Comparison of ENCODE assay signal across 13 cellular contexts in the genomic region with DNA sequence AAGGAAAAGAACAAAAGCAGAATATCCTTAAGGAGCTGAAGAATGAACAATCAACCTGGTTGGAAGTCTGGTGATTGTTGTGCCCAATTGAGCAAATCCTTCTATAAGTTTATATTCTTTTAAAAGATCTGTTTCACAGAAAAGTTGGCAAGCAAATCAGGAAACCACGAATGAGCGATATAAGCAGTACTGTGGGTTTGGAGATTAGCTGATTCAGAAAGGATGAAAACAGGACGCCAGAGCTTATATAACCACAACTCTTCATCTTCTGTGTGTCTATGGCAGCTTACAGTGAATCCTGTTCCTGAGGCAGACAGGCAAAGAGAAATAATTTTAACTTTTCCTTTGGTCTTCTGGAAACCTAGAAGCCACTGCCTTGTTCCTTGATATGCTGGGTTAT.
DNase-seq lines count a peak whose midpoint lies in the region; ATAC-seq and TF ChIP-seq lines count a peak whose summit lies in the region.
"Had no signal": no experiment of that assay in that cellular context is flagged by ENCODE, and none has a peak within 500 bp of the region (broad histone marks: within the 10 kb centered on the region; RNA-seq: fewer than 3 reads in every experiment).

No MANE protein-coding gene starts in this region.

- H3K4me3 ChIP-seq in Jurkat, Clone E6-1 (ENCODE audit: low read length), result no peak overlapping the region
- H3K4me3 ChIP-seq in lower lobe of right lung, result no peak overlapping the region
- H3K4me3 ChIP-seq: K562, spleen had no signal

- CTCF ChIA-PET in CD4-positive, alpha-beta T cell (lab: Charles Lee), result interaction anchor here (1.0 kb wide), 1 partner anchor 10 kb away, joined by 3 read pairs; no protein-coding TSS in a partner anchor
- CTCF ChIA-PET in activated CD8-positive, alpha-beta T cell treated with anti-CD3 and anti-CD28 coated beads, Interleukin-2, amount 10 ng/mL, durations not matched to agents 7 days and 5 days (lab: Charles Lee), result no interaction called here

- intact Hi-C loops in CD4-positive, alpha-beta T cell (cut with DNase I, micrococcal nuclease), result loop anchor here in 1 of 2 experiments (10.0 kb wide), 1 partner anchor 116 kb away; a partner anchor contains a TSS
- intact Hi-C loops in lower lobe of right lung (cut with DNase I), result no loop called here

- no peaks in the 10 kb centered on the region for H3K27me3 ChIP-seq in CD4-positive, alpha-beta T cell (ENCODE audit: control insufficient read depth, insufficient read depth, low read length)
- H3K27me3 ChIP-seq in lower lobe of right lung (ENCODE audit: low read depth), result no peaks in the 10 kb centered on the region
- H3K27me3 ChIP-seq: spleen had no signal

- no peak overlapping the region for H3K27ac ChIP-seq in CD4-positive, alpha-beta T cell (ENCODE audit: low read depth, low read length)
- H3K27ac ChIP-seq in lower lobe of right lung, result peak overlapping the region; percentile 1
- H3K27ac ChIP-seq: spleen had no signal

- TF ChIP-seq CTCF in CD4-positive, alpha-beta T cell (IDR thresholded peaks at IDR 0.05), result no peak
- no peak for TF ChIP-seq CTCF in lower lobe of right lung (IDR thresholded peaks at IDR 0.05)

- peak overlapping the region; percentile 13 for H3K4me3 Mint-ChIP-seq in CD4-positive, alpha-beta T cell
- peak overlapping the region; percentile 35 for H3K4me3 Mint-ChIP-seq in activated CD8-positive, alpha-beta T cell treated with anti-CD3 and anti-CD28 coated beads, Interleukin-2, amount 10 ng/mL, durations not matched to agents 7 days and 5 days
- H3K4me3 Mint-ChIP-seq: activated T-helper 1 cell treated with anti-CD3 and anti-CD28 coated beads, Interleukin-12 subunit alpha, Interleukin-12 subunit beta, Interleukin-2, Interleukin-4 antibody, amounts not matched to agents 30 ng/mL and 10 ng/mL and 1 ng/mL, durations not matched to agents 14 hours and 24 hours and 36 hours had no signal

- peak overlapping the region; percentile 31 for H3K27ac Mint-ChIP-seq in CD4-positive, alpha-beta T cell
- peak overlapping the region; percentile 69 for H3K27ac Mint-ChIP-seq in activated CD8-positive, alpha-beta T cell treated with anti-CD3 and anti-CD28 coated beads, Interleukin-2, amount 10 ng/mL, durations not matched to agents 7 days and 5 days

- no peaks in the 10 kb centered on the region for H3K9me3 Mint-ChIP-seq in CD4-positive, alpha-beta T cell
- H3K9me3 Mint-ChIP-seq in activated CD8-positive, alpha-beta T cell treated with anti-CD3 and anti-CD28 coated beads, Interleukin-2, amount 10 ng/mL, durations not matched to agents 7 days and 5 days (ENCODE audit: insufficient read depth), result no peaks in the 10 kb centered on the region
- H3K9me3 Mint-ChIP-seq: activated T-helper 1 cell treated with anti-CD3 and anti-CD28 coated beads, Interleukin-12 subunit alpha, Interleukin-12 subunit beta, Interleukin-2, Interleukin-4 antibody, amounts not matched to agents 30 ng/mL and 10 ng/mL and 1 ng/mL, durations not matched to agents 14 hours and 24 hours and 36 hours had no signal

- no peak for DNase-seq in CD4-positive, alpha-beta T cell
- peak; percentile 75 for DNase-seq in Jurkat, Clone E6-1 (ENCODE audit: low read depth, low spot score)
- DNase-seq in activated CD8-positive, alpha-beta T cell treated with anti-CD3 and anti-CD28 coated beads, Interleukin-2, amount 10 ng/mL, durations not matched to agents 7 days and 5 days, result peak; percentile 40
- DNase-seq in lower lobe of right lung (no peak), RKO (ENCODE audit: low spot score) (no peak), cortex of kidney (lab: John Stamatoyannopoulos, UW) (no peak), cerebellar cortex (ENCODE audit: low spot score) (no peak)
- DNase-seq in stimulated activated CD8-positive, alpha-beta memory T cell treated with anti-CD3 and anti-CD28 coated beads, Interleukin-4, amount 100 ng/mL, for 48 hours, result no peak
- DNase-seq: effector CD4-positive, alpha-beta T cell; NCI-H524 treated with DMSO at 0.1 percent for 48 hours; spleen had no signal

- peaks cover 22% of the 10 kb centered on the region for H3K4me1 Mint-ChIP-seq in CD4-positive, alpha-beta T cell (ENCODE audit: low read depth)
- H3K4me1 Mint-ChIP-seq in activated CD8-positive, alpha-beta T cell treated with anti-CD3 and anti-CD28 coated beads, Interleukin-2, amount 10 ng/mL, durations not matched to agents 7 days and 5 days (ENCODE audit: low read depth), result peaks cover 34% of the 10 kb centered on the region

- no peaks in the 10 kb centered on the region for H3K4me1 ChIP-seq in lower lobe of right lung
- H3K4me1 ChIP-seq: spleen had no signal

- POLR2A ChIA-PET in CD4-positive, alpha-beta T cell (lab: Charles Lee), result interaction anchor here (1.3 to 1.5 kb wide), 3 partner anchors 109 to 343 kb away, joined by 4 to 8 read pairs (median 4); a partner anchor contains a TSS
- POLR2A ChIA-PET in activated CD8-positive, alpha-beta T cell treated with anti-CD3 and anti-CD28 coated beads, Interleukin-2, amount 10 ng/mL, durations not matched to agents 7 days and 5 days (lab: Charles Lee), result interaction anchor here (0.5 kb wide), 1 partner anchor 155 kb away, joined by 3 read pairs; no protein-coding TSS in a partner anchor

- peaks cover 45% of the 10 kb centered on the region for H3K36me3 Mint-ChIP-seq in CD4-positive, alpha-beta T cell (ENCODE audit: low read depth)
- peaks cover 40% of the 10 kb centered on the region for H3K36me3 Mint-ChIP-seq in activated CD8-positive, alpha-beta T cell treated with anti-CD3 and anti-CD28 coated beads, Interleukin-2, amount 10 ng/mL, durations not matched to agents 7 days and 5 days (ENCODE audit: low read depth)

- peak; percentile 93 for ATAC-seq in CD4-positive, alpha-beta T cell (ENCODE audit: poor library complexity)
- peak; percentile 82 for ATAC-seq in activated CD8-positive, alpha-beta T cell treated with anti-CD3 and anti-CD28 coated beads, Interleukin-2, amount 10 ng/mL, durations not matched to agents 7 days and 5 days
- ATAC-seq in lower lobe of right lung, result no peak
- ATAC-seq: K562 had no signal

- no peaks in the 10 kb centered on the region for H3K27me3 Mint-ChIP-seq in CD4-positive, alpha-beta T cell
- H3K27me3 Mint-ChIP-seq in activated CD8-positive, alpha-beta T cell treated with anti-CD3 and anti-CD28 coated beads, Interleukin-2, amount 10 ng/mL, durations not matched to agents 7 days and 5 days (ENCODE audit: low read depth), result no peaks in the 10 kb centered on the region

- H3K9me3 ChIP-seq in CD4-positive, alpha-beta T cell (ENCODE audit: control insufficient read depth, low read length), result no peaks in the 10 kb centered on the region
- no peaks in the 10 kb centered on the region for H3K9me3 ChIP-seq in lower lobe of right lung
- H3K9me3 ChIP-seq: spleen had no signal

- H3K36me3 ChIP-seq in lower lobe of right lung, result peaks cover 19% of the 10 kb centered on the region

Comparison
In these comparisons a context has a peak if more than half of its experiments do, and no peak if none do; other contexts are left out.
1. ATAC-seq: peak in CD4-positive, alpha-beta T cell (single experiment) and activated CD8-positive, alpha-beta T cell treated with anti-CD3 and anti-CD28 coated beads, Interleukin-2, amount 10 ng/mL, durations not matched to agents 7 days and 5 days (single experiment); none in lower lobe of right lung (0 of 2).
2. DNase-seq: peak in Jurkat, Clone E6-1 (single experiment) and activated CD8-positive, alpha-beta T cell treated with anti-CD3 and anti-CD28 coated beads, Interleukin-2, amount 10 ng/mL, durations not matched to agents 7 days and 5 days (single experiment); none in CD4-positive, alpha-beta T cell (0 of 10), lower lobe of right lung (single experiment), RKO (single experiment), stimulated activated CD8-positive, alpha-beta memory T cell treated with anti-CD3 and anti-CD28 coated beads, Interleukin-4, amount 100 ng/mL, for 48 hours (single experiment), cortex of kidney (single experiment) and cerebellar cortex (single experiment).